ENCODE assay signal across 8 cellular contexts in genomic region chrX:16123222-16123786, GRCh38. TPM values are rescaled to one million over a fixed set of nuclear protein-coding genes. Genes with fewer than 3 reads are reported as not detected.
DNase-seq lines count a peak whose midpoint lies in the region; FAIRE-seq and TF ChIP-seq lines count a peak whose summit lies in the region.

Gene GRPR, plus strand, starts transcription at chrX:16123565. Its CDS starts 389 bp downstream, at chrX:16123954.

- TF ChIP-seq POLR2A in erythroblast (IDR thresholded peaks at IDR 0.05; ENCODE audit: low read length), result no peak

- DNase-seq in COLO829 (ENCODE audit: low spot score) (peak; percentile 66), GM20000 (ENCODE audit: low spot score) (peak; percentile 27), HTR-8/SVneo (ENCODE audit: insufficient read length, low spot score) (peak; percentile 82), NOMO-1 treated with DMSO at 0.1 percent for 48 hours (lab: John Stamatoyannopoulos, UW; ENCODE audit: unreplicated experiment) (peak; percentile 86), erythroblast (lab: John Stamatoyannopoulos, UW) (peak; percentile 51 to 59), myocyte (ENCODE audit: low read depth) (peak; percentile 75)
- DNase-seq in activated CD8-positive, alpha-beta memory T cell treated with anti-CD3 and anti-CD28 coated beads, Interleukin-2, amount 50 U/mL, for 4 hours, result peak; percentile 50
- peak; percentile 10 to 26 for DNase-seq in stimulated activated CD8-positive, alpha-beta memory T cell treated with anti-CD3 and anti-CD28 coated beads, Interleukin-7, amount 100 ng/mL, for 4 hours (ENCODE audit: low read depth in 2 of 2)

- peak; percentile 67 for FAIRE-seq in HTR-8/SVneo (lab: Jason Lieb, UNC)

- peak; percentile 27 for TF ChIP-seq CTCF in GM20000 (IDR thresholded peaks at IDR 0.05; ENCODE audit: extremely low read depth, missing control alignments)

RNA-seq across cellular contexts. Expression of gene GRPR, which starts in this region (rescaled TPM):
- 0.13 TPM in 1 of 2 replicates, not detected in the other for total RNA-seq in myocyte
- polyA plus RNA-seq in myocyte (2012), result 0.04 TPM

Comparison
In these comparisons a context has a peak if more than half of its experiments do, and no peak if none do; other contexts are left out.
1. Peak in every context shown above with its lines: DNase-seq.
2. Peak in DNase-seq in myocyte; RNA of the gene not detected or under 1 TPM.
3. DNase-seq: peak in every context shown above with its lines; median percentile 86 in NOMO-1 treated with DMSO at 0.1 percent for 48 hours; 82 in HTR-8/SVneo; 75 in myocyte; 66 in COLO829; 55 in erythroblast; 50 in activated CD8-positive, alpha-beta memory T cell treated with anti-CD3 and anti-CD28 coated beads, Interleukin-2, amount 50 U/mL, for 4 hours; 27 in GM20000; 18 in stimulated activated CD8-positive, alpha-beta memory T cell treated with anti-CD3 and anti-CD28 coated beads, Interleukin-7, amount 100 ng/mL, for 4 hours.